In genomic region chr10:90047243-90047729, GRCh38 we compare ENCODE assay signal across 13 cellular contexts.
DNase-seq lines count a peak whose midpoint lies in the region; ATAC-seq and TF ChIP-seq lines count a peak whose summit lies in the region.
"Had no signal": no experiment of that assay in that cellular context is flagged by ENCODE, and none has a peak within 500 bp of the region (broad histone marks: within the 10 kb centered on the region; RNA-seq: fewer than 3 reads in every experiment).

No MANE protein-coding gene starts in this region.

- TF ChIP-seq POLR2A in tibial nerve (IDR thresholded peaks at IDR 0.05): no peak

- H3K4me2 ChIP-seq in OCI-LY7 (ENCODE audit: low read length): peak overlapping the region; percentile 45

- H3K36me3 ChIP-seq in OCI-LY7 (ENCODE audit: insufficient read depth, low read length) (peaks cover 13% of the 10 kb centered on the region; the same call in 1 of the 2 replicates), tibial nerve (no peaks in the 10 kb centered on the region)
- H3K36me3 ChIP-seq: right atrium auricular region had no signal

- H3K27ac Mint-ChIP-seq in HFFc6: no peak overlapping the region
- H3K27ac Mint-ChIP-seq: activated T-helper 2 cell treated with anti-CD3 and anti-CD28 coated beads, Interferon-gamma antibody, Interleukin-2, Interleukin-4, amounts not matched to agents 10 μg/mL and 5 μg/mL and 100 μg/mL, durations not matched to agents 14 hours and 24 hours and 36 hours; stimulated activated naive CD8-positive, alpha-beta T cell treated with anti-CD3 and anti-CD28 coated beads, Interleukin-15, amount 100 ng/mL, for 72 hours had no signal

- H3K4me3 Mint-ChIP-seq in HFFc6: no peak overlapping the region
- H3K4me3 Mint-ChIP-seq: stimulated activated naive CD8-positive, alpha-beta T cell treated with anti-CD3 and anti-CD28 coated beads, Interleukin-15, amount 100 ng/mL, for 72 hours had no signal

- H3K36me3 Mint-ChIP-seq in HFFc6 (ENCODE audit: low read depth): no peaks in the 10 kb centered on the region

- TF ChIP-seq CTCF in OCI-LY7 (conservative IDR thresholded peaks at IDR 0.05; ENCODE audit: low read length): no peak
- TF ChIP-seq CTCF in HFFc6 (IDR thresholded peaks at IDR 0.05): no peak
- no peak for TF ChIP-seq CTCF in tibial nerve (IDR thresholded peaks at IDR 0.05)

- H3K27me3 ChIP-seq in tibial nerve: no peaks in the 10 kb centered on the region
- H3K27me3 ChIP-seq: right atrium auricular region had no signal

- no peaks in the 10 kb centered on the region for H4K20me1 ChIP-seq in OCI-LY7 (ENCODE audit: insufficient read depth, low read length)

- no peaks in the 10 kb centered on the region for H3K9me2 ChIP-seq in OCI-LY7 (ENCODE audit: insufficient read depth, low read length)

- BruUV-seq in OCI-LY7 (replicated peaks; lab: Mats Ljungman, UMichigan): no TSS peak

- peaks cover 19% of the 10 kb centered on the region; the same call in 1 of the 2 replicates for H3K9me3 ChIP-seq in OCI-LY7 (ENCODE audit: low read length)
- peaks cover 0 to 16% (median 1%) of the 10 kb centered on the region in 4 donors for H3K9me3 ChIP-seq in tibial nerve

- ATAC-seq in GM18519 (IDR thresholded peaks at IDR 0.05; ENCODE audit: low FRiP score, unreplicated experiment) (peak; percentile 79), GM21515 (IDR thresholded peaks at IDR 0.05; ENCODE audit: unreplicated experiment) (peak; percentile 84), HG03159 (IDR thresholded peaks at IDR 0.05; ENCODE audit: unreplicated experiment) (peak; percentile 90)
- ATAC-seq: stimulated activated naive CD8-positive, alpha-beta T cell treated with anti-CD3 and anti-CD28 coated beads, Interleukin-15, amount 100 ng/mL, for 72 hours had no signal

- H3K27me3 Mint-ChIP-seq in HFFc6 (ENCODE audit: insufficient read depth): no peaks in the 10 kb centered on the region

- POLR2A ChIA-PET in OCI-LY7 (lab: Charles Lee): no interaction called here

- H3K4me1 ChIP-seq in OCI-LY7 (ENCODE audit: insufficient read depth, low read length, poor library complexity, severe bottlenecking) (peaks cover 33% of the 10 kb centered on the region), tibial nerve (no peaks in the 10 kb centered on the region)

- CTCF ChIA-PET in OCI-LY7 (lab: Charles Lee; ENCODE audit: unreplicated experiment): no interaction called here

- H3K9me3 Mint-ChIP-seq in HFFc6: peaks cover 39% of the 10 kb centered on the region
- H3K9me3 Mint-ChIP-seq: activated T-helper 2 cell treated with anti-CD3 and anti-CD28 coated beads, Interferon-gamma antibody, Interleukin-2, Interleukin-4, amounts not matched to agents 10 μg/mL and 5 μg/mL and 100 μg/mL, durations not matched to agents 14 hours and 24 hours and 36 hours had no signal

- no peaks in the 10 kb centered on the region for H3K79me2 ChIP-seq in OCI-LY7 (ENCODE audit: insufficient read depth, low read depth, low read length)

- DNase-seq in OCI-LY7 (ENCODE audit: low spot score) (peak; percentile 80), HFFc6 (no peak), tibial nerve (ENCODE audit: low spot score in 2 of 2) (no peak)
- DNase-seq in activated CD4-positive, CD25-positive, alpha-beta regulatory T cell treated with anti-CD3 and anti-CD28 coated beads, Interleukin-2, amount 50 U/mL, for 72 hours: no peak
- DNase-seq in activated naive CD4-positive, alpha-beta T cell treated with anti-CD3 and anti-CD28 coated beads, Interleukin-2, amount 50 U/mL, for 16 hours: no peak
- DNase-seq: effector memory CD4-positive, alpha-beta T cell; Karpas-422; stimulated activated naive CD8-positive, alpha-beta T cell treated with anti-CD3 and anti-CD28 coated beads, Interleukin-15, amount 100 ng/mL, for 72 hours had no signal

- 78 to 84% methylated on average over 3 of the region's 3 CpGs for WGBS in tibial nerve, 2 donors

- no peaks in the 10 kb centered on the region for H3K4me1 Mint-ChIP-seq in HFFc6 (ENCODE audit: low read depth)
- H3K4me1 Mint-ChIP-seq: stimulated activated naive CD8-positive, alpha-beta T cell treated with anti-CD3 and anti-CD28 coated beads, Interleukin-15, amount 100 ng/mL, for 72 hours had no signal

- TF ChIP-seq EP300 in tibial nerve (IDR thresholded peaks at IDR 0.05): no peak

- intact Hi-C loops in OCI-LY7 (cut with micrococcal nuclease; ENCODE audit: unreplicated experiment): loop anchor here (10.0 kb wide), 1 partner anchor 402 kb away; the partner anchor contains the start of gene PANK1

- peak overlapping the region; percentile 50; the same call in 1 of the 2 replicates for H2AFZ ChIP-seq in OCI-LY7 (ENCODE audit: low read length)

- H3K27ac ChIP-seq in OCI-LY7 (ENCODE audit: low read depth, low read length, poor library complexity, severe bottlenecking): peak overlapping the region; percentile 85
- H3K27ac ChIP-seq in tibial nerve: no peak overlapping the region

- H3K4me3 ChIP-seq in OCI-LY7 (ENCODE audit: low read depth, low read length, poor library complexity, severe bottlenecking) (peak overlapping the region; percentile 5), tibial nerve (no peak overlapping the region)
- H3K4me3 ChIP-seq: right atrium auricular region had no signal
